15 cellular contexts compared by ENCODE assay signal in genomic region chr7:157944734-157945291, GRCh38.
DNase-seq lines count a peak whose midpoint lies in the region; ATAC-seq and TF ChIP-seq lines count a peak whose summit lies in the region.
"Had no signal": no experiment of that assay in that cellular context is flagged by ENCODE, and none has a peak within 500 bp of the region (broad histone marks: within the 10 kb centered on the region; RNA-seq: fewer than 3 reads in every experiment).

No MANE protein-coding gene starts in this region.

- H3K27me3 ChIP-seq in right cardiac atrium (ENCODE audit: control insufficient read depth, insufficient read depth) (no peaks in the 10 kb centered on the region), BE2C (no peaks in the 10 kb centered on the region)

- no peak for TF ChIP-seq CTCF in coronary artery (IDR thresholded peaks at IDR 0.05)
- TF ChIP-seq CTCF in BE2C (IDR thresholded peaks at IDR 0.05; ENCODE audit: low read depth, low read length) = no peak

- no peaks in the 10 kb centered on the region for H3K4me1 ChIP-seq in right cardiac atrium (ENCODE audit: control insufficient read depth, insufficient read depth, low read length)
- H3K4me1 ChIP-seq in BE2C = no peaks in the 10 kb centered on the region

- no peak overlapping the region for H3K4me3 ChIP-seq in right cardiac atrium (ENCODE audit: low read length)
- no peak overlapping the region for H3K4me3 ChIP-seq in coronary artery
- no peak overlapping the region for H3K4me3 ChIP-seq in BE2C (ENCODE audit: low read depth, low read length)
- H3K4me3 ChIP-seq: GM23248 had no signal

- H3K27ac ChIP-seq in right cardiac atrium (ENCODE audit: low read length) = no peak overlapping the region
- H3K27ac ChIP-seq in coronary artery = no peak overlapping the region
- H3K27ac ChIP-seq: C4-2B, GM23248 had no signal

- no peaks in the 10 kb centered on the region for H3K36me3 ChIP-seq in BE2C

- no peak for ATAC-seq in right cardiac atrium

- DNase-seq in cardiac septum (ENCODE audit: low spot score) = peak; percentile 31
- no peak for DNase-seq in right cardiac atrium
- DNase-seq in coronary artery (ENCODE audit: low spot score) = peak; percentile 47
- DNase-seq in mesenteric fat pad (ENCODE audit: low spot score) = peak; percentile 79
- no peak for DNase-seq in HPDE6-E6E7 (ENCODE audit: extremely low spot score)
- no peak for DNase-seq in BE2C
- DNase-seq in COLO668 (lab: John Stamatoyannopoulos, UW; ENCODE audit: unreplicated experiment) = no peak
- DNase-seq: 8988T; CD4-positive, alpha-beta T cell; DMS153; DMS79; GDM1; GM23248; HCEC 1CT had no signal

- 93% methylated on average over 10 of the region's 10 CpGs for WGBS in right cardiac atrium

- H3K9me3 ChIP-seq in right cardiac atrium (ENCODE audit: control insufficient read depth, low read length) (no peaks in the 10 kb centered on the region), BE2C (no peaks in the 10 kb centered on the region)

- intact Hi-C loops in cardiac septum (cut with DNase I) = no loop called here
- intact Hi-C loops in right cardiac atrium (cut with DNase I) = no loop called here

Comparison
In these comparisons a context has a peak if more than half of its experiments do, and no peak if none do; other contexts are left out.
1. DNase-seq: peak in cardiac septum (single experiment), coronary artery (single experiment) and mesenteric fat pad (single experiment); none in right cardiac atrium (0 of 3), HPDE6-E6E7 (single experiment), BE2C (single experiment) and COLO668 (single experiment).